ENCODE assay signal across 8 cellular contexts in genomic region chr3:187679638-187680396, GRCh38. TPM values are rescaled to one million over a fixed set of nuclear protein-coding genes. Genes with fewer than 3 reads are reported as not detected.
DNase-seq lines count a peak whose midpoint lies in the region; ATAC-seq and TF ChIP-seq lines count a peak whose summit lies in the region.

No MANE protein-coding gene starts in this region.

- DNase-seq in GM12865 (ENCODE audit: low read depth): peak; percentile 73
- peak; percentile 66 for DNase-seq in NCI-H510A treated with DMSO at 0.1 percent for 48 hours (lab: John Stamatoyannopoulos, UW)
- peak; percentile 90 for DNase-seq in activated CD4-positive, alpha-beta T cell treated with anti-CD3 and anti-CD28 coated beads, Interleukin-2, amount 10 ng/mL, durations not matched to agents 24 days and 14 days
- peak; percentile 48 to 73 for DNase-seq in dermis microvascular lymphatic vessel endothelial cell (ENCODE audit: low read depth in 2 of 2)
- DNase-seq in lower lobe of right lung: peak; percentile 74
- peak; percentile 15 for DNase-seq in stimulated activated CD8-positive, alpha-beta memory T cell treated with anti-CD3 and anti-CD28 coated beads, Interleukin-12 subunit alpha, Interleukin-12 subunit beta, amount 100 ng/mL, for 24 hours (ENCODE audit: extremely low read depth)

- peak; percentile 90 for TF ChIP-seq CTCF in GM12865 (IDR thresholded peaks at IDR 0.05; ENCODE audit: insufficient read depth, low read depth, low read length, missing control alignments)
- TF ChIP-seq CTCF in lower lobe of right lung (IDR thresholded peaks at IDR 0.05): peak; percentile 93

- no peaks in the 10 kb centered on the region for H3K9me3 Mint-ChIP-seq in activated CD4-positive, alpha-beta T cell treated with anti-CD3 and anti-CD28 coated beads, Interleukin-2, amount 10 ng/mL, durations not matched to agents 24 days and 14 days

- intact Hi-C loops in activated CD4-positive, alpha-beta T cell treated with anti-CD3 and anti-CD28 coated beads, Interleukin-2, amount 10 ng/mL, durations not matched to agents 24 days and 14 days (cut with micrococcal nuclease): loop anchor here (1.0 to 2.0 kb wide), 4 partner anchors 34 to 459 kb away; no protein-coding TSS in a partner anchor
- intact Hi-C loops in lower lobe of right lung (cut with DNase I): loop anchor here (5.0 to 10.0 kb wide), 2 partner anchors 363 to 455 kb away; no protein-coding TSS in a partner anchor

- H3K4me3 Mint-ChIP-seq in activated CD4-positive, alpha-beta T cell treated with anti-CD3 and anti-CD28 coated beads, Interleukin-2, amount 10 ng/mL, durations not matched to agents 24 days and 14 days: no peak overlapping the region

- no peak overlapping the region for H3K27ac Mint-ChIP-seq in activated CD4-positive, alpha-beta T cell treated with anti-CD3 and anti-CD28 coated beads, Interleukin-2, amount 10 ng/mL, durations not matched to agents 24 days and 14 days

- H3K27me3 Mint-ChIP-seq in activated CD4-positive, alpha-beta T cell treated with anti-CD3 and anti-CD28 coated beads, Interleukin-2, amount 10 ng/mL, durations not matched to agents 24 days and 14 days: peaks cover 41% of the 10 kb centered on the region

- H3K9me3 ChIP-seq in lower lobe of right lung: no peaks in the 10 kb centered on the region

- H3K4me1 Mint-ChIP-seq in activated CD4-positive, alpha-beta T cell treated with anti-CD3 and anti-CD28 coated beads, Interleukin-2, amount 10 ng/mL, durations not matched to agents 24 days and 14 days: peaks cover 7% of the 10 kb centered on the region

- ATAC-seq in HG03135 (IDR thresholded peaks at IDR 0.05; ENCODE audit: unreplicated experiment) (peak; percentile 75), lower lobe of right lung (peak; percentile 92 to 96), GM18520 (IDR thresholded peaks at IDR 0.05; ENCODE audit: unreplicated experiment) (no peak)

- no peak overlapping the region for H3K27ac ChIP-seq in lower lobe of right lung

- no peaks in the 10 kb centered on the region for H3K4me1 ChIP-seq in lower lobe of right lung

- no peaks in the 10 kb centered on the region for H3K36me3 ChIP-seq in lower lobe of right lung

- peaks cover 5% of the 10 kb centered on the region for H3K27me3 ChIP-seq in lower lobe of right lung (ENCODE audit: low read depth)

- no peaks in the 10 kb centered on the region for H3K36me3 Mint-ChIP-seq in activated CD4-positive, alpha-beta T cell treated with anti-CD3 and anti-CD28 coated beads, Interleukin-2, amount 10 ng/mL, durations not matched to agents 24 days and 14 days (ENCODE audit: low read depth)

- H3K4me3 ChIP-seq in GM12865 (ENCODE audit: low read depth, low read length) (no peak overlapping the region), lower lobe of right lung (no peak overlapping the region)

RNA-seq across cellular contexts. Expression of gene SST, which starts 9.6 kb away (rescaled TPM):
- not detected in 2 replicates for total RNA-seq in activated CD4-positive, alpha-beta T cell treated with anti-CD3 and anti-CD28 coated beads, Interleukin-2, amount 10 ng/mL, durations not matched to agents 24 days and 14 days
- total RNA-seq in dermis microvascular lymphatic vessel endothelial cell: not detected in 2 replicates
- not detected for total RNA-seq in lower lobe of right lung

RNA-seq across cellular contexts. Expression of gene RTP2, which starts 22.5 kb away (rescaled TPM):
- not detected in 2 replicates for total RNA-seq in activated CD4-positive, alpha-beta T cell treated with anti-CD3 and anti-CD28 coated beads, Interleukin-2, amount 10 ng/mL, durations not matched to agents 24 days and 14 days
- total RNA-seq in dermis microvascular lymphatic vessel endothelial cell: not detected in 2 replicates
- not detected for total RNA-seq in lower lobe of right lung

Comparison
In these comparisons a context has a peak if more than half of its experiments do, and no peak if none do; other contexts are left out.
1. DNase-seq: peak in every context shown above with its lines; median percentile 90 in activated CD4-positive, alpha-beta T cell treated with anti-CD3 and anti-CD28 coated beads, Interleukin-2, amount 10 ng/mL, durations not matched to agents 24 days and 14 days; 74 in lower lobe of right lung; 73 in GM12865; 66 in NCI-H510A treated with DMSO at 0.1 percent for 48 hours; 60 in dermis microvascular lymphatic vessel endothelial cell; 15 in stimulated activated CD8-positive, alpha-beta memory T cell treated with anti-CD3 and anti-CD28 coated beads, Interleukin-12 subunit alpha, Interleukin-12 subunit beta, amount 100 ng/mL, for 24 hours.